In the genomic region with DNA sequence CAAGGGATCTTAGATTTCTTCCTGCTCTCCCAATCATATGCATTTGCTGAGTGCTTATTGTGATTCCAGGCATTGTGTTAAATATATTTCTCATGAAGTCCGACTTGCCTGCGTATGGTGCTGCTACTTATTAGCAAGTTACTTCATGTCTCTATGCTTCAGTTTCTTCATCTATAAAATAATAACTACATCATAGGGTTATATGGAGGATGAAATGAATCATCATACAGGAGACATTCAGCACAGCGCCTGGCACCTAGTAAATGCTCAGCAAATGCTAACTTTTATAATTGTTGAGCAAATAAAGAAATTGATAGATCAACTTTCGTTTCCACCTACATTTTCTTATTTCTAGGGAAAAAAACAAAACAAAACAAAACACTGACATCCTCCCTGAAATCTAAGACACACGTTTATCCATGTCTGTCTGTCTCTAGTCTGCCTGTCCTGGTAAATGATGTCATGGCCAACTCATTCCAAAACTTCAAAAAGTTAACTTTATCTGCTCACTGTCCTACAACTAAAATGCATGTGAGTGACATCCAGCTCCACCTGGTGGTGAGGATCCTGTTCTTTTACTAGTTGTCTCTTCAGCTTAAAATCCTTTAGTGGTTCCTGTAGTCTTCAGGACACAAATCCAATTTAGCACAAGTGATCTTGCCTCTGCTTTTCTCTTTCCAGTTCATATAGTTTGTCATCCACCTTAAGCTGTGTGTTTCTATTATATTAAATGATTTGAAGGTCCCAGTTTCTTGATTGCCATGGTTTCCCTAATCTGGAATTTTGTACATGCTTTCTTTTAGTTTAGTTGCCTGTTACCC, we compare ENCODE assay signal across 9 cellular contexts. TPM values are rescaled to one million over a fixed set of nuclear protein-coding genes. Genes with fewer than 3 reads are reported as not detected.
DNase-seq lines count a peak whose midpoint lies in the region; ATAC-seq and TF ChIP-seq lines count a peak whose summit lies in the region.
"Had no signal": no experiment of that assay in that cellular context is flagged by ENCODE, and none has a peak within 500 bp of the region (broad histone marks: within the 10 kb centered on the region; RNA-seq: fewer than 3 reads in every experiment).

No MANE protein-coding gene starts in this region.

- WGBS in ovary, 3 donors: 83 to 86% (median 86%) methylated on average over 5 of the region's 5 CpGs

- no peak overlapping the region for H3K4me3 ChIP-seq in ovary

- H3K27me3 ChIP-seq in ovary: no peaks in the 10 kb centered on the region
- H3K27me3 ChIP-seq: neutrophil had no signal

- H3K4me1 ChIP-seq in ovary (ENCODE audit: insufficient read depth): no peaks in the 10 kb centered on the region

- no peak for TF ChIP-seq POLR2A in ovary (IDR thresholded peaks at IDR 0.05)

- H3K27ac ChIP-seq in ovary: no peak overlapping the region
- H3K27ac ChIP-seq: neutrophil had no signal

- no peaks in the 10 kb centered on the region for H3K36me3 ChIP-seq in ovary

- no peaks in the 10 kb centered on the region for H3K9me3 ChIP-seq in ovary
- H3K9me3 ChIP-seq: neutrophil had no signal

- DNase-seq in Caki2 (ENCODE audit: low read depth) (peak; percentile 28), HuH-7 (ENCODE audit: low spot score) (peak; percentile 22), iPS-NIHi7 (ENCODE audit: extremely low spot score) (peak; percentile 37), anterior cingulate cortex (lab: John Stamatoyannopoulos, UW) (no peak), DMS79 (lab: John Stamatoyannopoulos, UW) (no peak), ovary (no peak)
- peak; percentile 27 to 50 for DNase-seq in activated CD4-positive, alpha-beta T cell treated with anti-CD3 and anti-CD28 coated beads, Interleukin-2, amount 50 U/mL, for 48 hours

- in situ Hi-C loops in Caki2 (cut with HindIII; ENCODE audit: low pct_unique_long_range_greater_than_20kb, low sequenced_read_pairs): no loop called here

- intact Hi-C loops in ovary (cut with DNase I): no loop called here

- no peak for TF ChIP-seq EP300 in ovary (IDR thresholded peaks at IDR 0.05)

- TF ChIP-seq CTCF in ovary (IDR thresholded peaks at IDR 0.05): no peak

- peak; percentile 66 for ATAC-seq in GM19035 (IDR thresholded peaks at IDR 0.05; ENCODE audit: unreplicated experiment)

RNA-seq across cellular contexts. Expression of a gene that starts 27.7 kb away (rescaled TPM):
- total RNA-seq in Caki2 (2014; rRNA removed; shearing (Covaris generic); ENCODE audit: low replicate concordance): not detected in 2 replicates
- total RNA-seq in ovary: not detected
- polyA plus RNA-seq in ovary: not detected

RNA-seq across cellular contexts. Expression of a gene that starts 33.5 kb away (rescaled TPM):
- 8.9 and 9.4 TPM in 2 replicates for total RNA-seq in Caki2 (2014; rRNA removed; shearing (Covaris generic); ENCODE audit: low replicate concordance)
- total RNA-seq in ovary: 10 to 100 TPM; 12.8 to 39.1 (median 33.6) TPM
- polyA plus RNA-seq in ovary: 10 to 100 TPM; 16.3 to 45.8 TPM

Comparison
In these comparisons a context has a peak if more than half of its experiments do, and no peak if none do; other contexts are left out.
1. DNase-seq: peak in Caki2 (single experiment), HuH-7 (single experiment), activated CD4-positive, alpha-beta T cell treated with anti-CD3 and anti-CD28 coated beads, Interleukin-2, amount 50 U/mL, for 48 hours (2 of 2) and iPS-NIHi7 (single experiment); none in anterior cingulate cortex (0 of 58), DMS79 (single experiment) and ovary (0 of 5).